22 cellular contexts compared by ENCODE assay signal in genomic region chr19:13190781-13191540, GRCh38. TPM values are rescaled to one million over a fixed set of nuclear protein-coding genes. Genes with fewer than 3 reads are reported as not detected.
DNase-seq lines count a peak whose midpoint lies in the region; ATAC-seq, FAIRE-seq and TF ChIP-seq lines count a peak whose summit lies in the region.
"Had no signal": no experiment of that assay in that cellular context is flagged by ENCODE, and none has a peak within 500 bp of the region (broad histone marks: within the 10 kb centered on the region; RNA-seq: fewer than 3 reads in every experiment).

No MANE protein-coding gene starts in this region.

- no TSS peak for BruUV-seq in HepG2 (replicated peaks; lab: Mats Ljungman, UMichigan)

- intact Hi-C loops in HepG2 (cut with micrococcal nuclease; ENCODE audit: unreplicated experiment) (loop anchor here (1.0 kb wide), 1 partner anchor 40 kb away; no protein-coding TSS in a partner anchor), left cardiac atrium (cut with DNase I) (loop anchor here in 1 of 2 donors (5.0 kb wide), 1 partner anchor 71 kb away; no protein-coding TSS in a partner anchor)

- no peak for TF ChIP-seq RAD21 in HepG2 (CRISPR knock-in tag; IDR thresholded peaks at IDR 0.05)

- H3K79me2 ChIP-seq in HepG2 (ENCODE audit: insufficient read depth, low read length): no peaks in the 10 kb centered on the region
- H3K79me2 ChIP-seq in GM23248 (ENCODE audit: insufficient read depth): no peaks in the 10 kb centered on the region

- no peak for TF ChIP-seq POLR2A in HepG2 (IDR thresholded peaks at IDR 0.05; ENCODE audit: insufficient read depth in 1 of 2, low read depth in 2 of 2, low read length in 2 of 2)

- TF ChIP-seq EP300 in HepG2 (IDR thresholded peaks at IDR 0.05; ENCODE audit: low read depth in 2 of 2, low read length in 2 of 2): peak in 1 of 2 experiments; percentile 63; a peak in 1 of 4 replicates
- no peak for TF ChIP-seq EP300 in HepG2 (CRISPR knock-in tag; IDR thresholded peaks at IDR 0.05; ENCODE audit: borderline replicate concordance)

- no peak overlapping the region for H2AFZ ChIP-seq in HepG2 (ENCODE audit: low read length)
- H2AFZ ChIP-seq in GM23248: no peak overlapping the region

- peak overlapping the region; percentile 58 for H3K9ac ChIP-seq in HepG2 (ENCODE audit: insufficient read depth, low read depth, low read length)
- no peak overlapping the region for H3K9ac ChIP-seq in GM23248

- 7% methylated on average over 19 of the region's 19 CpGs for WGBS in HepG2 (ENCODE audit: low lambda C conversion rate)
- 70 to 71% methylated on average over 19 of the region's 19 CpGs for WGBS in GM23248 (ENCODE audit: low coverage in 1 of 2, low lambda C conversion rate in 2 of 2, missing lambda C conversion rate in 2 of 2), 2 experiments

- ATAC-seq in stimulated activated naive CD8-positive, alpha-beta T cell treated with anti-CD3 and anti-CD28 coated beads, Interleukin-15, Interleukin-2, amounts not matched to agents 100 U/mL and 50 U/mL, for 24 hours: peak; percentile 73
- ATAC-seq in stimulated activated naive CD8-positive, alpha-beta T cell treated with anti-CD3 and anti-CD28 coated beads, Interleukin-15, amount 100 ng/mL, for 72 hours: no peak
- peak; percentile 74 for ATAC-seq in activated T-helper 17 cell treated with anti-CD3 and anti-CD28 coated beads, Interleukin-2, amount 50 U/mL, for 72 hours (replicated peaks)
- peak; percentile 74 for ATAC-seq in HepG2
- no peak for ATAC-seq in HG03457 (IDR thresholded peaks at IDR 0.05; ENCODE audit: unreplicated experiment)
- ATAC-seq in left cardiac atrium: no peak
- ATAC-seq: GM12878 had no signal

- H3K4me2 ChIP-seq in HepG2 (ENCODE audit: low read depth, low read length): peak overlapping the region; percentile 78
- H3K4me2 ChIP-seq in GM23248 (ENCODE audit: unreplicated experiment): no peak overlapping the region

- H3F3A ChIP-seq in GM23248 (ENCODE audit: insufficient read depth): no peaks in the 10 kb centered on the region

- peaks cover 58% of the 10 kb centered on the region for H3K4me1 Mint-ChIP-seq in stimulated activated naive CD8-positive, alpha-beta T cell treated with anti-CD3 and anti-CD28 coated beads, Interleukin-15, amount 100 ng/mL, for 72 hours
- H3K4me1 Mint-ChIP-seq in activated T-helper 17 cell treated with anti-CD3 and anti-CD28 coated beads, Interleukin-2, amount 50 U/mL, for 72 hours: no peaks in the 10 kb centered on the region

- no peaks in the 10 kb centered on the region for H3K9me3 Mint-ChIP-seq in stimulated activated naive CD8-positive, alpha-beta T cell treated with anti-CD3 and anti-CD28 coated beads, Interleukin-15, amount 100 ng/mL, for 72 hours
- H3K9me3 Mint-ChIP-seq in activated T-helper 17 cell treated with anti-CD3 and anti-CD28 coated beads, Interleukin-2, amount 50 U/mL, for 72 hours: no peaks in the 10 kb centered on the region
- H3K9me3 Mint-ChIP-seq: memory B cell, nephron progenitor cell had no signal

- H3K9me3 ChIP-seq in HepG2 (ENCODE audit: low read length): no peaks in the 10 kb centered on the region
- H3K9me3 ChIP-seq in GM23248 (ENCODE audit: low read depth): no peaks in the 10 kb centered on the region
- H3K9me3 ChIP-seq: adrenal gland, BE2C, thyroid gland had no signal

- H3K4me1 ChIP-seq in HepG2 (ENCODE audit: insufficient read depth, low read length): peaks cover 47% of the 10 kb centered on the region
- H3K4me1 ChIP-seq in GM23248 (ENCODE audit: insufficient read depth): no peaks in the 10 kb centered on the region
- H3K4me1 ChIP-seq: adrenal gland, BE2C, thyroid gland had no signal

- no peak overlapping the region for H3K27ac Mint-ChIP-seq in stimulated activated naive CD8-positive, alpha-beta T cell treated with anti-CD3 and anti-CD28 coated beads, Interleukin-15, amount 100 ng/mL, for 72 hours
- H3K27ac Mint-ChIP-seq in activated T-helper 17 cell treated with anti-CD3 and anti-CD28 coated beads, Interleukin-2, amount 50 U/mL, for 72 hours: peak overlapping the region; percentile 46
- H3K27ac Mint-ChIP-seq: memory B cell, nephron progenitor cell had no signal

- 0 out of 2 replicates have a peak, but pooled peaks have one; percentile 2 for TF ChIP-seq CTCF in HepG2 (CRISPR knock-in tag; IDR thresholded peaks at IDR 0.05)

- CTCF ChIA-PET in HepG2 (lab: Yijun Ruan, JAX; ENCODE audit: low intra/inter-chr PET ratio, low total read pairs): no interaction called here

- peak overlapping the region in 1 of 2 donors; percentile 21 for H3K4me3 Mint-ChIP-seq in stimulated activated naive CD8-positive, alpha-beta T cell treated with anti-CD3 and anti-CD28 coated beads, Interleukin-15, amount 100 ng/mL, for 72 hours
- H3K4me3 Mint-ChIP-seq in activated T-helper 17 cell treated with anti-CD3 and anti-CD28 coated beads, Interleukin-2, amount 50 U/mL, for 72 hours: peak overlapping the region; percentile 52
- H3K4me3 Mint-ChIP-seq: memory B cell, nephron progenitor cell had no signal

- in situ Hi-C loops in HepG2 (cut with HindIII; ENCODE audit: extremely low pct_ligation_motif_present, low pct_unique_long_range_greater_than_20kb): loop anchor here (5.0 kb wide), 1 partner anchor 39 kb away; the partner anchor contains the start of genes IER2 and STX10
- in situ Hi-C loops in GM23248 (cut with MboI): no loop called here
- in situ Hi-C loops in ACHN (cut with HindIII; ENCODE audit: low pct_ligation_motif_present, low pct_unique_long_range_greater_than_20kb, low sequenced_read_pairs): no loop called here

- peak overlapping the region; percentile 80 for H3K27ac ChIP-seq in HepG2 (ENCODE audit: extremely low read length, insufficient read depth, low read length)
- no peak overlapping the region for H3K27ac ChIP-seq in GM23248
- H3K27ac ChIP-seq: adrenal gland, thyroid gland, WERI-Rb-1 had no signal

- H3K27me3 Mint-ChIP-seq in stimulated activated naive CD8-positive, alpha-beta T cell treated with anti-CD3 and anti-CD28 coated beads, Interleukin-15, amount 100 ng/mL, for 72 hours: no peaks in the 10 kb centered on the region
- H3K27me3 Mint-ChIP-seq in activated T-helper 17 cell treated with anti-CD3 and anti-CD28 coated beads, Interleukin-2, amount 50 U/mL, for 72 hours: no peaks in the 10 kb centered on the region
- H3K27me3 Mint-ChIP-seq: memory B cell had no signal

- POLR2A ChIA-PET in HepG2 (lab: Yijun Ruan, JAX): interaction anchor here (0.7 to 2.4 kb wide), 7 partner anchors 9 to 61 kb away, joined by 3 to 11 read pairs (median 7); no protein-coding TSS in a partner anchor

- H4K20me1 ChIP-seq in HepG2 (ENCODE audit: insufficient read depth, low read length) (no peaks in the 10 kb centered on the region), GM23248 (ENCODE audit: insufficient read depth) (no peaks in the 10 kb centered on the region)

- H3K36me3 Mint-ChIP-seq in activated T-helper 17 cell treated with anti-CD3 and anti-CD28 coated beads, Interleukin-2, amount 50 U/mL, for 72 hours (ENCODE audit: low read depth): no peaks in the 10 kb centered on the region
- H3K36me3 Mint-ChIP-seq: memory B cell had no signal

- no peaks in the 10 kb centered on the region for H3K9me2 ChIP-seq in GM23248 (ENCODE audit: insufficient read depth)

- H3K27me3 ChIP-seq in HepG2 (ENCODE audit: control insufficient read depth in 1 of 2, insufficient read depth in 2 of 2, low read length in 2 of 2) (no peaks in the 10 kb centered on the region), GM23248 (replicated peaks; ENCODE audit: insufficient read depth) (no peaks in the 10 kb centered on the region)
- H3K27me3 ChIP-seq: adrenal gland, BE2C, thyroid gland had no signal

- FAIRE-seq in HepG2 (lab: Jason Lieb, UNC): peak; percentile 80
- FAIRE-seq: GM12878 had no signal

- peak overlapping the region; percentile 16 to 40 (median 22); a peak in 3 of 6 replicates for H3K4me3 ChIP-seq in HepG2 (replicated peaks in 1 of 3; ENCODE audit: insufficient read depth in 1 of 3, low read depth in 2 of 3, low read length in 3 of 3)
- H3K4me3 ChIP-seq in GM23248: no peak overlapping the region
- H3K4me3 ChIP-seq: adrenal gland, GM12878, thyroid gland had no signal

- H3K36me3 ChIP-seq in HepG2 (replicated peaks in 1 of 2; ENCODE audit: control insufficient read depth in 1 of 2, insufficient read depth in 2 of 2, low read length in 2 of 2): no peaks in the 10 kb centered on the region
- no peaks in the 10 kb centered on the region for H3K36me3 ChIP-seq in GM23248 (ENCODE audit: low read depth)
- H3K36me3 ChIP-seq: adrenal gland, BE2C, thyroid gland, WERI-Rb-1 had no signal

- peak; percentile 65 for DNase-seq in stimulated activated naive CD8-positive, alpha-beta T cell treated with anti-CD3 and anti-CD28 coated beads, Interleukin-15, Interleukin-2, amounts not matched to agents 100 U/mL and 50 U/mL, for 24 hours
- DNase-seq in stimulated activated naive CD8-positive, alpha-beta T cell treated with anti-CD3 and anti-CD28 coated beads, Interleukin-15, amount 100 ng/mL, for 72 hours: no peak
- DNase-seq in HepG2 (ENCODE audit: low spot score) (peak; percentile 90), left cardiac atrium (no peak), GM23248 (no peak), ACHN (no peak)
- DNase-seq: adrenal gland, BE2C, glutamatergic neuron, MV-4-11, NCI-H2029 treated with DMSO at 0.1 percent for 48 hours, NCI-H510A treated with DMSO at 0.1 percent for 48 hours, nephron progenitor cell, retina, SHP77 treated with DMSO at 0.1 percent for 48 hours, T-helper 1 cell, thyroid gland, WERI-Rb-1 had no signal

RNA-seq across cellular contexts. Expression of gene IER2, which starts 40.8 kb away (rescaled TPM):
- total RNA-seq in activated T-helper 17 cell treated with anti-CD3 and anti-CD28 coated beads, Interleukin-2, amount 50 U/mL, for 72 hours: 100 to 1,000 TPM in 1 of 2 donors, 10 to 100 TPM in 1; 85.9 to 140 TPM
- total RNA-seq in HepG2 (2016; rRNA removed; fragmentation: Illumina TruSeq; extraction: Trizol) (10.0 and 14.3 TPM in 2 replicates), left cardiac atrium (10 to 100 TPM; 36.9 to 61.3 TPM)
- 5.0 and 5.9 TPM in 2 replicates for total RNA-seq in HepG2 (2016; cell fraction: cytosol; rRNA removed; fragmentation: Illumina TruSeq; extraction: Trizol; ENCODE audit: low read depth)
- 8.1 and 16.1 TPM in 2 replicates for total RNA-seq in HepG2 (2016; cell fraction: insoluble cytoplasmic fraction; rRNA removed; fragmentation: Illumina TruSeq; extraction: Trizol)
- 10.0 and 11.1 TPM in 2 replicates for total RNA-seq in HepG2 (2016; cell fraction: membrane; rRNA removed; fragmentation: Illumina TruSeq; extraction: Trizol)
- 12.6 and 13.6 TPM in 2 replicates for total RNA-seq in HepG2 (2016; cell fraction: nucleus; rRNA removed; fragmentation: Illumina TruSeq; extraction: Trizol)
- polyA plus RNA-seq in HepG2 (2011; rRNA removed) (10.1 and 12.9 TPM in 2 replicates), GM23248 (2016; fragmentation: Nextera tagmentation; extraction: Ambion mirVana) (84.0 and 88.6 TPM in 2 replicates)
- polyA plus RNA-seq in HepG2 (2011; cell fraction: cytosol; rRNA removed): 14.4 and 15.3 TPM in 2 replicates
- polyA plus RNA-seq in HepG2 (2011; cell fraction: nucleus; rRNA removed): 84.6 and 97.2 TPM in 2 replicates
- 20.1 and 25.8 TPM in 2 replicates for polyA plus RNA-seq in HepG2 (2012)
- polyA plus RNA-seq in HepG2 (2016; cell fraction: cytosol; fragmentation: Illumina TruSeq; extraction: Trizol; ENCODE audit: low read depth): 5.5 and 5.8 TPM in 2 replicates
- polyA plus RNA-seq in HepG2 (2016; cell fraction: insoluble cytoplasmic fraction; fragmentation: Illumina TruSeq; extraction: Trizol; ENCODE audit: low read depth): 17.5 and 22.6 TPM in 2 replicates
- polyA plus RNA-seq in HepG2 (2016; cell fraction: membrane; fragmentation: Illumina TruSeq; extraction: Trizol; ENCODE audit: low read depth): 9.7 and 9.8 TPM in 2 replicates
- 39.1 and 40.8 TPM in 2 replicates for polyA plus RNA-seq in HepG2 (2016; cell fraction: nucleus; fragmentation: Illumina TruSeq; extraction: Trizol; ENCODE audit: insufficient read depth, low read depth)
- polyA minus RNA-seq in HepG2 (2011; rRNA and poly(A)+ RNA removed; ENCODE audit: low replicate concordance): 8.1 and 9.7 TPM in 2 replicates
- polyA minus RNA-seq in HepG2 (2011; cell fraction: cytosol; rRNA and poly(A)+ RNA removed): 7.0 and 7.3 TPM in 2 replicates
- 9.7 and 9.9 TPM in 2 replicates for polyA minus RNA-seq in HepG2 (2011; cell fraction: nucleus; rRNA and poly(A)+ RNA removed)
- 27.8 and 30.4 TPM in 2 replicates for total RNA-seq in GM23248 (2014; rRNA removed; shearing (Covaris generic))

RNA-seq across cellular contexts. Expression of gene STX10, which starts 40.8 kb away (rescaled TPM):
- total RNA-seq in activated T-helper 17 cell treated with anti-CD3 and anti-CD28 coated beads, Interleukin-2, amount 50 U/mL, for 72 hours: 10 to 100 TPM; 76.4 to 91.3 TPM
- total RNA-seq in HepG2 (2016; rRNA removed; fragmentation: Illumina TruSeq; extraction: Trizol): 36.8 and 47.9 TPM in 2 replicates
- total RNA-seq in HepG2 (2016; cell fraction: cytosol; rRNA removed; fragmentation: Illumina TruSeq; extraction: Trizol; ENCODE audit: low read depth): 56.0 and 67.5 TPM in 2 replicates
- total RNA-seq in HepG2 (2016; cell fraction: insoluble cytoplasmic fraction; rRNA removed; fragmentation: Illumina TruSeq; extraction: Trizol): 33.4 and 50.3 TPM in 2 replicates
- 78.5 and 90.1 TPM in 2 replicates for total RNA-seq in HepG2 (2016; cell fraction: membrane; rRNA removed; fragmentation: Illumina TruSeq; extraction: Trizol)
- total RNA-seq in HepG2 (2016; cell fraction: nucleus; rRNA removed; fragmentation: Illumina TruSeq; extraction: Trizol): 27.2 and 35.2 TPM in 2 replicates
- polyA plus RNA-seq in HepG2 (2011; rRNA removed): 66.4 and 85.5 TPM in 2 replicates
- 58.0 and 78.9 TPM in 2 replicates for polyA plus RNA-seq in HepG2 (2011; cell fraction: cytosol; rRNA removed)
- polyA plus RNA-seq in HepG2 (2011; cell fraction: nucleus; rRNA removed): 198 and 219 TPM in 2 replicates
- polyA plus RNA-seq in HepG2 (2012): 28.8 and 43.3 TPM in 2 replicates
- polyA plus RNA-seq in HepG2 (2016; cell fraction: cytosol; fragmentation: Illumina TruSeq; extraction: Trizol; ENCODE audit: low read depth): 79.7 and 89.7 TPM in 2 replicates
- polyA plus RNA-seq in HepG2 (2016; cell fraction: insoluble cytoplasmic fraction; fragmentation: Illumina TruSeq; extraction: Trizol; ENCODE audit: low read depth): 39.4 and 44.9 TPM in 2 replicates
- 85.7 and 88.6 TPM in 2 replicates for polyA plus RNA-seq in HepG2 (2016; cell fraction: membrane; fragmentation: Illumina TruSeq; extraction: Trizol; ENCODE audit: low read depth)
- 76.5 and 85.3 TPM in 2 replicates for polyA plus RNA-seq in HepG2 (2016; cell fraction: nucleus; fragmentation: Illumina TruSeq; extraction: Trizol; ENCODE audit: insufficient read depth, low read depth)
- 37.6 and 153 TPM in 2 replicates for polyA minus RNA-seq in HepG2 (2011; rRNA and poly(A)+ RNA removed; ENCODE audit: low replicate concordance)
- 11.9 and 14.2 TPM in 2 replicates for polyA minus RNA-seq in HepG2 (2011; cell fraction: cytosol; rRNA and poly(A)+ RNA removed)
- 10.3 and 12.1 TPM in 2 replicates for polyA minus RNA-seq in HepG2 (2011; cell fraction: nucleus; rRNA and poly(A)+ RNA removed)
- total RNA-seq in left cardiac atrium: 10 to 100 TPM; 30.0 to 36.1 TPM
- 56.4 and 80.5 TPM in 2 replicates for total RNA-seq in GM23248 (2014; rRNA removed; shearing (Covaris generic))
- 55.6 and 62.4 TPM in 2 replicates for polyA plus RNA-seq in GM23248 (2016; fragmentation: Nextera tagmentation; extraction: Ambion mirVana)

Comparison
In these comparisons a context has a peak if more than half of its experiments do, and no peak if none do; other contexts are left out.
1. ATAC-seq: peak in stimulated activated naive CD8-positive, alpha-beta T cell treated with anti-CD3 and anti-CD28 coated beads, Interleukin-15, Interleukin-2, amounts not matched to agents 100 U/mL and 50 U/mL, for 24 hours (single experiment), activated T-helper 17 cell treated with anti-CD3 and anti-CD28 coated beads, Interleukin-2, amount 50 U/mL, for 72 hours (single experiment) and HepG2 (single experiment); none in stimulated activated naive CD8-positive, alpha-beta T cell treated with anti-CD3 and anti-CD28 coated beads, Interleukin-15, amount 100 ng/mL, for 72 hours (single experiment), HG03457 (single experiment) and left cardiac atrium (0 of 2).
2. DNase-seq: peak in stimulated activated naive CD8-positive, alpha-beta T cell treated with anti-CD3 and anti-CD28 coated beads, Interleukin-15, Interleukin-2, amounts not matched to agents 100 U/mL and 50 U/mL, for 24 hours (single experiment) and HepG2 (single experiment); none in stimulated activated naive CD8-positive, alpha-beta T cell treated with anti-CD3 and anti-CD28 coated beads, Interleukin-15, amount 100 ng/mL, for 72 hours (0 of 2), left cardiac atrium (single experiment), GM23248 (single experiment) and ACHN (single experiment).